19 cellular contexts compared by ENCODE assay signal in the genomic region with DNA sequence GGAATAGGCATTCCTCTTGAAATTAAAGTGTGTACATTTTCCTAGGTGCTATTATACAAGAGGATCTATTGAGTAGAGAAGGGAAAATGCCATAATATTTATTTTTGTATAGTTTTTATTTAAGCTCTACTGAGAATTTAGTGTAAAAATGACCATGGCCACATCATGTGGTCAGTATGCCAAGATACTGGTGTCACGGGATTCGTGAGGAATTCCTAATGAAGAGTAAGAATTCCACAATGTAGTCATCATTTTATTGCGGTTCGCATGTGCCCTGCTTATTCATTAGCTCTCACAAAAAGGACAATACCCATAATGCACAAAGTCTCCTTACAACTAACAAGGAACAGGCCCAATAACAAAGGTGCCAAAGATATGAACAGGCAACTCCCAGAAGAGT. TPM values are rescaled to one million over a fixed set of nuclear protein-coding genes. Genes with fewer than 3 reads are reported as not detected.
DNase-seq lines count a peak whose midpoint lies in the region; FAIRE-seq and TF ChIP-seq lines count a peak whose summit lies in the region.
"Had no signal": no experiment of that assay in that cellular context is flagged by ENCODE, and none has a peak within 500 bp of the region (broad histone marks: within the 10 kb centered on the region; RNA-seq: fewer than 3 reads in every experiment).

No MANE protein-coding gene starts in this region.

- DNase-seq in ACHN (peak; percentile 78), H54 (ENCODE audit: insufficient read length, low spot score) (no peak), adipocyte (ENCODE audit: low read depth) (no peak), foreskin melanocyte (peak; percentile 89), NCI-H2227 treated with DMSO at 0.1 percent for 48 hours (lab: John Stamatoyannopoulos, UW) (no peak), small intestine (no peak), ovary (no peak)
- DNase-seq in effector CD4-positive, alpha-beta T cell = no peak
- DNase-seq: activated CD8-positive, alpha-beta memory T cell treated with anti-CD3 and anti-CD28 coated beads for 24 hours; adrenal gland; Calu3; hypothalamus; left colon; NCI-H2107; NCI-H748 treated with DMSO at 0.1 percent for 48 hours; WERI-Rb-1 had no signal

- no peak overlapping the region for H3K27ac ChIP-seq in small intestine (ENCODE audit: low read depth in 1 of 2, low read length in 1 of 2)
- H3K27ac ChIP-seq in ovary = no peak overlapping the region
- H3K27ac ChIP-seq: A549, adrenal gland, coronary artery, tibial nerve, WERI-Rb-1 had no signal

- no peak for TF ChIP-seq POLR2A in H54 (IDR thresholded peaks at IDR 0.05; ENCODE audit: low read depth, low read length)
- no peak for TF ChIP-seq POLR2A in ovary (IDR thresholded peaks at IDR 0.05)

- H3K4me1 ChIP-seq in adipocyte (ENCODE audit: control insufficient read depth, insufficient read depth, low read length) = peaks cover 21% of the 10 kb centered on the region
- no peaks in the 10 kb centered on the region for H3K4me1 ChIP-seq in small intestine (ENCODE audit: control insufficient read depth in 2 of 2, insufficient read depth in 1 of 2, low read depth in 1 of 2, low read length in 1 of 2)
- H3K4me1 ChIP-seq in ovary (ENCODE audit: insufficient read depth) = peaks cover 4% of the 10 kb centered on the region
- H3K4me1 ChIP-seq: A549, adrenal gland, tibial nerve had no signal

- FAIRE-seq in H54 (lab: Jason Lieb, UNC) (peak; percentile 23), small intestine (lab: Jason Lieb, UNC) (no peak)
- FAIRE-seq: A549 had no signal

- 39 to 69% (median 45%) methylated on average over 4 of the region's 4 CpGs for WGBS in small intestine, 3 donors
- WGBS in ovary, 3 donors = 42 to 53% (median 52%) methylated on average over 4 of the region's 4 CpGs

- in situ Hi-C loops in ACHN (cut with HindIII; ENCODE audit: low pct_ligation_motif_present, low pct_unique_long_range_greater_than_20kb, low sequenced_read_pairs) = no loop called here

- no peaks in the 10 kb centered on the region for H3K27me3 ChIP-seq in adipocyte (replicated peaks; ENCODE audit: control insufficient read depth, insufficient read depth, low read length)
- H3K27me3 ChIP-seq in small intestine (ENCODE audit: control insufficient read depth in 2 of 2, insufficient read depth in 2 of 2, low read length in 2 of 2) = no peaks in the 10 kb centered on the region
- no peaks in the 10 kb centered on the region for H3K27me3 ChIP-seq in ovary
- H3K27me3 ChIP-seq: adrenal gland, tibial nerve had no signal

- H3K36me3 ChIP-seq in adipocyte (ENCODE audit: control insufficient read depth, insufficient read depth, low read length, severe bottlenecking) (no peaks in the 10 kb centered on the region), small intestine (ENCODE audit: control insufficient read depth in 2 of 2, insufficient read depth in 2 of 2, low read length in 2 of 2) (no peaks in the 10 kb centered on the region), ovary (no peaks in the 10 kb centered on the region)
- H3K36me3 ChIP-seq: adrenal gland, tibial nerve, WERI-Rb-1 had no signal

- H3K4me3 ChIP-seq in adipocyte (ENCODE audit: low read length) (no peak overlapping the region), small intestine (ENCODE audit: low read depth in 1 of 2, low read length in 2 of 2) (no peak overlapping the region), ovary (no peak overlapping the region)
- H3K4me3 ChIP-seq: A549, adrenal gland, coronary artery, tibial nerve had no signal

- no peak for TF ChIP-seq CTCF in ovary (IDR thresholded peaks at IDR 0.05)

- H3K9me3 ChIP-seq in adipocyte (ENCODE audit: control insufficient read depth, low read length) = no peaks in the 10 kb centered on the region
- no peaks in the 10 kb centered on the region for H3K9me3 ChIP-seq in small intestine (ENCODE audit: control insufficient read depth, low read depth)
- no peaks in the 10 kb centered on the region for H3K9me3 ChIP-seq in ovary
- H3K9me3 ChIP-seq: A549, adrenal gland, tibial nerve had no signal

- intact Hi-C loops in ovary (cut with DNase I) = no loop called here

- H3K9ac ChIP-seq in adipocyte (ENCODE audit: low read length) = peak overlapping the region; percentile 35

- TF ChIP-seq EP300 in ovary (IDR thresholded peaks at IDR 0.05) = no peak

RNA-seq across cellular contexts. Expression of a gene that starts 39.3 kb away (rescaled TPM):
- polyA plus RNA-seq in small intestine = 1 to 10 TPM; 2.8 to 4.0 (median 3.2) TPM
- total RNA-seq in ovary = 10 to 100 TPM; 21.4 to 46.6 (median 29.7) TPM
- 10 to 100 TPM in 1 of 2 donors, 1 to 10 TPM in 1; 8.2 to 16.7 TPM for polyA plus RNA-seq in ovary

Comparison
In these comparisons a context has a peak if more than half of its experiments do, and no peak if none do; other contexts are left out.
1. DNase-seq: peak in ACHN (single experiment) and foreskin melanocyte (single experiment); none in H54 (single experiment), adipocyte (single experiment), NCI-H2227 treated with DMSO at 0.1 percent for 48 hours (single experiment), small intestine (single experiment), ovary (0 of 5) and effector CD4-positive, alpha-beta T cell (single experiment).